Comparison of ENCODE assay signal across 8 cellular contexts in genomic region chr19:45406165-45406956, GRCh38. TPM values are rescaled to one million over a fixed set of nuclear protein-coding genes. Genes with fewer than 3 reads are reported as not detected.
DNase-seq lines count a peak whose midpoint lies in the region; ATAC-seq, FAIRE-seq and TF ChIP-seq lines count a peak whose summit lies in the region.

Gene POLR1G, plus strand, starts transcription at chr19:45406644. Its CDS starts 53 bp downstream, at chr19:45406697.

- peak within 1 kb of the TSS; percentile 55 to 99 (median 72) for H3K4me3 ChIP-seq in heart right ventricle
- H3K4me3 ChIP-seq in upper lobe of right lung, result peak within 1 kb of the TSS; percentile 77

- peaks cover 7 to 54% (median 44%) of the 10 kb centered on the region in 9 donors for H3K4me1 ChIP-seq in heart right ventricle
- H3K4me1 ChIP-seq in upper lobe of right lung, result peaks cover 25% of the 10 kb centered on the region

- H3K36me3 ChIP-seq in heart right ventricle, result peaks cover 0 to 20% (median 0%) of the 10 kb centered on the region in 9 donors
- no peaks in the 10 kb centered on the region for H3K36me3 ChIP-seq in upper lobe of right lung

- intact Hi-C loops in heart right ventricle (cut with DNase I), result loop anchor here in 2 of 10 donors (1.0 to 2.0 kb wide), 2 partner anchors 16 to 17 kb away; partner anchors contain the start of gene ERCC1 (in 2 of the 2)
- intact Hi-C loops in posterior vena cava (cut with DNase I), result loop anchor here in 1 of 2 donors (2.0 kb wide), 1 partner anchor 16 kb away; the partner anchor contains the start of gene ERCC1
- intact Hi-C loops in upper lobe of right lung (cut with DNase I), result no loop called here

- whole genome bisulfite sequencing in heart right ventricle, 2 donors, result 0% methylated on average over 47 of the region's 47 CpGs

- H3K27me3 ChIP-seq in heart right ventricle (peaks cover 0 to 32% (median 0%) of the 10 kb centered on the region in 7 donors), upper lobe of right lung (no peaks in the 10 kb centered on the region)

- TF ChIP-seq CTCF in heart right ventricle (IDR thresholded peaks at IDR 0.05), result no peak
- no peak for TF ChIP-seq CTCF in upper lobe of right lung (IDR thresholded peaks at IDR 0.05)

- TF ChIP-seq POLR2A in GM12892 (IDR thresholded peaks at IDR 0.05; ENCODE audit: low read depth, low read length), result peak; percentile 88

- H3K27ac ChIP-seq in heart right ventricle, result peak within 1 kb of the TSS; percentile 86 to 97 (median 94)
- H3K27ac ChIP-seq in upper lobe of right lung, result peak within 1 kb of the TSS; percentile 97

- H3K9me3 ChIP-seq in heart right ventricle, result no peaks in the 10 kb centered on the region
- no peaks in the 10 kb centered on the region for H3K9me3 ChIP-seq in upper lobe of right lung

- FAIRE-seq in GM12892 (lab: Jason Lieb, UNC), result peak; percentile 93

- DNase-seq in GM12892 (ENCODE audit: insufficient read length) (peak; percentile 97), NCI-H146 (lab: John Stamatoyannopoulos, UW) (peak; percentile 82), T-helper 1 cell (peak; percentile 47 to 87 (median 67)), amniotic epithelial cell (ENCODE audit: low read depth) (peak; percentile 80), heart right ventricle (peak; percentile 77 to 78), posterior vena cava (ENCODE audit: low spot score) (peak; percentile 92), upper lobe of right lung (peak; percentile 90)

- ATAC-seq in HG02798 (IDR thresholded peaks at IDR 0.05; ENCODE audit: poor library complexity, unreplicated experiment) (peak; percentile 76), heart right ventricle (peak; percentile 53 to 77 (median 68)), upper lobe of right lung (peak; percentile 66)

RNA-seq across cellular contexts. Expression of gene POLR1G, which starts in this region (rescaled TPM):
- 4.4 TPM for polyA plus RNA-seq in GM12892 (2012; ENCODE audit: missing spikeins)
- 1 to 10 TPM; 4.1 to 9.8 (median 5.6) TPM for total RNA-seq in heart right ventricle
- polyA plus RNA-seq in heart right ventricle, result 1 to 10 TPM; 5.1 to 8.2 TPM
- total RNA-seq in posterior vena cava, result 1 to 10 TPM; 4.2 to 4.8 TPM
- 5.4 TPM for total RNA-seq in upper lobe of right lung

Comparison
In these comparisons a context has a peak if more than half of its experiments do, and no peak if none do; other contexts are left out.
1. Peak in every context shown above with its lines: DNase-seq, ATAC-seq, H3K4me3 ChIP-seq and H3K27ac ChIP-seq.